In genomic region chr14:30980106-30980704, GRCh38 we compare ENCODE assay signal across 1 cellular context.
TF ChIP-seq lines count a peak whose summit lies in the region.
"Not testable (repeated sequence)": the region's sequence is repeated elsewhere in the genome, so short reads cannot be mapped to it uniquely, and the experiment has no call there.

No MANE protein-coding gene starts in this region.

TF ChIP-seq in HepG2, 621 proteins besides CTCF, POLR2A, EP300 and RAD21 (continued from another document and continues in another):
- TF ChIP-seq ZNF142 (CRISPR knock-in tag; IDR thresholded peaks at IDR 0.05) (peak; percentile 23; the same call in 1 of the 2 replicates), ELF4 (CRISPR knock-in tag; IDR thresholded peaks at IDR 0.05; ENCODE audit: borderline replicate concordance) (peak; percentile 72; the same call in 1 of the 2 replicates), RCOR2 (CRISPR knock-in tag; IDR thresholded peaks at IDR 0.05) (peak; percentile 41; the same call in 1 of the 2 replicates), ZNF747 (CRISPR knock-in tag; IDR thresholded peaks at IDR 0.05; ENCODE audit: borderline replicate concordance) (0 out of 2 replicates have a peak, but pooled peaks have one; percentile 41), ZNF281 (CRISPR knock-in tag; IDR thresholded peaks at IDR 0.05; ENCODE audit: borderline replicate concordance) (peak; percentile 53; the same call in 1 of the 2 replicates), MED1 (CRISPR knock-in tag; IDR thresholded peaks at IDR 0.05) (0 out of 2 replicates have a peak, but pooled peaks have one; percentile 1), GABPB1 (CRISPR knock-in tag; IDR thresholded peaks at IDR 0.05) (peak; percentile 9; the same call in 1 of the 2 replicates), PATZ1 (CRISPR knock-in tag; IDR thresholded peaks at IDR 0.05) (peak; percentile 46; the same call in 1 of the 2 replicates), ZSCAN25 (CRISPR knock-in tag; IDR thresholded peaks at IDR 0.05) (0 out of 2 replicates have a peak, but pooled peaks have one; percentile 33), HOMEZ (CRISPR knock-in tag; IDR thresholded peaks at IDR 0.05; ENCODE audit: low read depth) (0 out of 2 replicates have a peak, but pooled peaks have one; percentile 34), BCL3 (CRISPR knock-in tag; IDR thresholded peaks at IDR 0.05) (0 out of 2 replicates have a peak, but pooled peaks have one; percentile 38), NR0B2 (CRISPR knock-in tag; IDR thresholded peaks at IDR 0.05) (0 out of 2 replicates have a peak, but pooled peaks have one; percentile 15), ZNF788 (CRISPR knock-in tag; IDR thresholded peaks at IDR 0.05; ENCODE audit: borderline replicate concordance) (peak; percentile 69; the same call in 1 of the 2 replicates), SMC3 (IDR thresholded peaks at IDR 0.05; ENCODE audit: low read length) (peak; percentile 67; the same call in 1 of the 2 replicates), ZBTB7B (CRISPR knock-in tag; IDR thresholded peaks at IDR 0.05) (peak; percentile 9; the same call in 1 of the 2 replicates), ZNF33A (CRISPR knock-in tag; IDR thresholded peaks at IDR 0.05; ENCODE audit: borderline replicate concordance) (0 out of 2 replicates have a peak, but pooled peaks have one; percentile 54), ZSCAN12 (CRISPR knock-in tag; IDR thresholded peaks at IDR 0.05) (0 out of 2 replicates have a peak, but pooled peaks have one; percentile 42), ZSCAN31 (CRISPR knock-in tag; IDR thresholded peaks at IDR 0.05; ENCODE audit: low read depth) (peak; percentile 11; the same call in 1 of the 2 replicates), MAZ (CRISPR knock-in tag; IDR thresholded peaks at IDR 0.05; ENCODE audit: low read depth) (peak; percentile 29; the same call in 1 of the 2 replicates), HNF1B (CRISPR knock-in tag; IDR thresholded peaks at IDR 0.05) (0 out of 2 replicates have a peak, but pooled peaks have one; percentile 44), SOX5 (CRISPR knock-in tag; IDR thresholded peaks at IDR 0.05; ENCODE audit: borderline replicate concordance) (0 out of 2 replicates have a peak, but pooled peaks have one; percentile 37), MTERF4 (CRISPR knock-in tag; IDR thresholded peaks at IDR 0.05) (peak; percentile 72; the same call in 1 of the 2 replicates), ZNF784 (CRISPR knock-in tag; IDR thresholded peaks at IDR 0.05; ENCODE audit: borderline replicate concordance) (peak; percentile 35; the same call in 1 of the 2 replicates), KMT2A (CRISPR knock-in tag; IDR thresholded peaks at IDR 0.05) (0 out of 2 replicates have a peak, but pooled peaks have one; percentile 24), ZBTB33 (CRISPR knock-in tag; IDR thresholded peaks at IDR 0.05) (peak; percentile 84)
- TF ChIP-seq MAZ (IDR thresholded peaks at IDR 0.05; ENCODE audit: borderline replicate concordance, low read depth, low read length) = not testable (repeated sequence)
